8 cellular contexts compared by ENCODE assay signal in genomic region chr5:65102501-65102825, GRCh38.
DNase-seq lines count a peak whose midpoint lies in the region; ATAC-seq and TF ChIP-seq lines count a peak whose summit lies in the region.

No MANE protein-coding gene starts in this region.

- H3K27me3 ChIP-seq in body of pancreas: no peaks in the 10 kb centered on the region
- no peaks in the 10 kb centered on the region for H3K27me3 ChIP-seq in lower lobe of right lung (ENCODE audit: low read depth)

- no peaks in the 10 kb centered on the region for H3K9me3 Mint-ChIP-seq in HFFc6

- H3K4me3 ChIP-seq in GM12865 (ENCODE audit: low read depth, low read length): peak overlapping the region; percentile 81
- peak overlapping the region in 1 of 2 donors; percentile 53 for H3K4me3 ChIP-seq in body of pancreas
- H3K4me3 ChIP-seq in lower lobe of right lung: peak overlapping the region; percentile 67

- TF ChIP-seq POLR2A in body of pancreas (IDR thresholded peaks at IDR 0.05): no peak

- H3K36me3 Mint-ChIP-seq in HFFc6 (ENCODE audit: low read depth): peaks cover 7% of the 10 kb centered on the region

- TF ChIP-seq CTCF in GM12865 (IDR thresholded peaks at IDR 0.05; ENCODE audit: insufficient read depth, low read depth, low read length, missing control alignments) (no peak), body of pancreas (IDR thresholded peaks at IDR 0.05) (no peak), lower lobe of right lung (IDR thresholded peaks at IDR 0.05) (no peak), HFFc6 (IDR thresholded peaks at IDR 0.05) (no peak)

- 43 to 56% methylated on average over 7 of the region's 7 CpGs for WGBS in body of pancreas, 2 donors

- ATAC-seq in HG03039 (IDR thresholded peaks at IDR 0.05; ENCODE audit: unreplicated experiment): peak; percentile 6
- ATAC-seq in body of pancreas: peak; percentile 9
- ATAC-seq in lower lobe of right lung: peak; percentile 2 to 4
- no peak for ATAC-seq in GM21619 (IDR thresholded peaks at IDR 0.05; ENCODE audit: unreplicated experiment)

- H3K36me3 ChIP-seq in body of pancreas (replicated peaks in 1 of 2; ENCODE audit: insufficient read depth in 1 of 2, low read depth in 2 of 2): no peaks in the 10 kb centered on the region
- no peaks in the 10 kb centered on the region for H3K36me3 ChIP-seq in lower lobe of right lung

- H3K4me1 Mint-ChIP-seq in HFFc6 (ENCODE audit: low read depth): peaks cover 57% of the 10 kb centered on the region

- intact Hi-C loops in body of pancreas (cut with DNase I): no loop called here
- intact Hi-C loops in lower lobe of right lung (cut with DNase I): no loop called here

- H3K27me3 Mint-ChIP-seq in HFFc6 (ENCODE audit: insufficient read depth): no peaks in the 10 kb centered on the region; the same call in 1 of the 2 replicates

- H3K9me3 ChIP-seq in body of pancreas (no peaks in the 10 kb centered on the region), lower lobe of right lung (no peaks in the 10 kb centered on the region)

- H3K4me3 Mint-ChIP-seq in HFFc6: no peak overlapping the region

- H3K27ac ChIP-seq in body of pancreas (peak overlapping the region; percentile 47 to 80 (median 67)), lower lobe of right lung (peak overlapping the region; percentile 90)

- H3K27ac Mint-ChIP-seq in HFFc6: no peak overlapping the region; the same call in 1 of the 2 replicates

- DNase-seq in GM12865 (ENCODE audit: low read depth) (no peak), body of pancreas (no peak), lower lobe of right lung (no peak), HFFc6 (no peak), islet precursor cell (no peak), cerebellar cortex (ENCODE audit: low spot score) (no peak)

- H3K4me1 ChIP-seq in body of pancreas (peaks cover 9% of the 10 kb centered on the region), lower lobe of right lung (peaks cover 12% of the 10 kb centered on the region)
